20 cellular contexts compared by ENCODE assay signal in the genomic region with DNA sequence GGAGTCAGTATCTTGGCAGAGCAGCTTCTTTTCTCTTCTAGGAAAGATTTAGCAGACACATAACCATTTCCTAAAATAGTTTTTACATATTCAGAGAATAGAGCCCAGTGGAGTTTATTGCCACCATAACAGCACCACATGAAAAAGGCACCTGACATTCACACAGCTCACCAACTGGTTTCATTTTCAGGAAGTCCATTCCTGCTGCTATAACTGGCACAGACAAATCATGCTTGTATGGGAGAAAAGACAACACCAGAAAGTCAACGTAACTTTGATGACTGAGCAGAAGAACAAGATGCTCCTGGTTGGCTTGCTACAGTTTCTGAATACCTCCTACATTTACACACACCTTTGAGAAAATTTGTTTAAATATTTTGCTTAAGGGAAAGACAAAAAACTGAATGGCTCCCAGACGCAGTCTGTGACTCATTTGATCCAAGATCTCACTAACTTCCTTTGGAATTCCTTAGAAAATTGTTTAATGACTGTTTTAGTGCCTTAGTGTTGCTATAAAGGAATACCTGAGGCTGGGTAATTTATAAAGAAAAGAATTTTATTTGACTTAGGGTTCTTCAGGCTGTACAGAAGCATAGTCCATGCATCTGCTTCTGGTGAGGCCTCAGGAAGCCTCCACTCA.
"Had no signal": no experiment of that assay in that cellular context is flagged by ENCODE, and none has a peak within 500 bp of the region (broad histone marks: within the 10 kb centered on the region; RNA-seq: fewer than 3 reads in every experiment).

No MANE protein-coding gene starts in this region.

- H3K9me3 ChIP-seq: heart left ventricle, pancreas, thyroid gland had no signal

- FAIRE-seq: colon, islet of Langerhans, pancreas, small intestine, urothelium cell line had no signal

- H3K27ac ChIP-seq: heart left ventricle, pancreas, thyroid gland had no signal

- H3K27me3 ChIP-seq: heart left ventricle, pancreas, thyroid gland had no signal

- H3K4me3 ChIP-seq: heart left ventricle, lung, pancreas, thyroid gland had no signal

- ATAC-seq: effector memory CD8-positive, alpha-beta T cell; heart left ventricle; left colon; left ventricle myocardium superior; pancreas; right cardiac atrium had no signal

- H3K4me1 ChIP-seq: heart left ventricle, pancreas, thyroid gland had no signal

- DNase-seq: effector memory CD8-positive, alpha-beta T cell; erythroblast; foreskin melanocyte; heart left ventricle; hypothalamus; left colon; left ventricle myocardium superior; mesendoderm; naive B cell; occipital lobe; pancreas; right cardiac atrium; small intestine; stimulated activated CD4-positive, alpha-beta T cell treated with anti-CD3 and anti-CD28 coated beads, Interleukin-2, amount 100 ng/mL, for 48 hours; stimulated activated naive CD4-positive, alpha-beta T cell treated with Interleukin-2 at 50 U/mL for 16 hours; thyroid gland had no signal

- H3K36me3 ChIP-seq: heart left ventricle, pancreas, thyroid gland had no signal
